In genomic region chr10:61933857-61934559, GRCh38 we compare ENCODE assay signal across 14 cellular contexts. TPM values are rescaled to one million over a fixed set of nuclear protein-coding genes. Genes with fewer than 3 reads are reported as not detected.
DNase-seq lines count a peak whose midpoint lies in the region; ATAC-seq and TF ChIP-seq lines count a peak whose summit lies in the region.
"Had no signal": no experiment of that assay in that cellular context is flagged by ENCODE, and none has a peak within 500 bp of the region (broad histone marks: within the 10 kb centered on the region; RNA-seq: fewer than 3 reads in every experiment).

No MANE protein-coding gene starts in this region.

- H3K27ac Mint-ChIP-seq in CD4-positive, alpha-beta memory T cell: peak overlapping the region; percentile 76 to 96 (median 87)
- peak overlapping the region; percentile 61 for H3K27ac Mint-ChIP-seq in central memory CD8-positive, alpha-beta T cell (ENCODE audit: low read depth)

- H3K4me3 Mint-ChIP-seq in CD4-positive, alpha-beta memory T cell: peak overlapping the region in 6 of 8 donors; percentile 39 to 71 (median 60)
- peak overlapping the region; percentile 14 for H3K4me3 Mint-ChIP-seq in central memory CD8-positive, alpha-beta T cell

- peaks cover 2% of the 10 kb centered on the region for H3K79me1 ChIP-seq in trophoblast cell (ENCODE audit: low read length)

- H3K18ac ChIP-seq in trophoblast cell (ENCODE audit: low read length): no peak overlapping the region

- H3K4ac ChIP-seq in trophoblast cell (ENCODE audit: low read depth, low read length): no peak overlapping the region

- no peaks in the 10 kb centered on the region for H3K27me3 Mint-ChIP-seq in CD4-positive, alpha-beta memory T cell
- no peaks in the 10 kb centered on the region for H3K27me3 Mint-ChIP-seq in central memory CD8-positive, alpha-beta T cell

- no TSS peak for BruUV-seq in Panc1 (replicated peaks; lab: Mats Ljungman, UMichigan)

- no peak overlapping the region for H3K9ac ChIP-seq in trophoblast cell (ENCODE audit: low read length)

- no peak overlapping the region for H3K4me2 ChIP-seq in trophoblast cell (ENCODE audit: low read length)

- no peaks in the 10 kb centered on the region for H3K36me3 ChIP-seq in CD4-positive, alpha-beta memory T cell (ENCODE audit: insufficient read depth, low read length)
- H3K36me3 ChIP-seq in Panc1 (ENCODE audit: control insufficient read depth, insufficient read depth, low read length) (no peaks in the 10 kb centered on the region), trophoblast cell (ENCODE audit: control insufficient read depth in 1 of 2, insufficient read depth in 2 of 2, low read length in 2 of 2) (peaks cover 0 to 2% of the 10 kb centered on the region in 2 experiments)

- no peaks in the 10 kb centered on the region for H3K9me3 ChIP-seq in CD4-positive, alpha-beta memory T cell (ENCODE audit: control insufficient read depth in 1 of 2, low read length in 2 of 2)
- H3K9me3 ChIP-seq in Panc1 (ENCODE audit: control insufficient read depth, insufficient read depth, low read depth, low read length): peaks cover 3% of the 10 kb centered on the region; the same call in 1 of the 2 replicates
- peaks cover 2% of the 10 kb centered on the region for H3K9me3 ChIP-seq in trophoblast cell (ENCODE audit: insufficient read depth, low read depth, low read length)

- H3K79me2 ChIP-seq in trophoblast cell (ENCODE audit: control insufficient read depth, insufficient read depth, low read length, poor library complexity): no peaks in the 10 kb centered on the region

- intact Hi-C loops in CD4-positive, alpha-beta memory T cell (cut with micrococcal nuclease): loop anchor here (1.0 kb wide), 1 partner anchor 8 kb away; no protein-coding TSS in a partner anchor
- intact Hi-C loops in Panc1 (cut with micrococcal nuclease; ENCODE audit: unreplicated experiment): no loop called here

- H2BK12ac ChIP-seq in trophoblast cell (ENCODE audit: low read length): no peak overlapping the region

- TF ChIP-seq CTCF in Panc1 (IDR thresholded peaks at IDR 0.05): no peak

- no peak overlapping the region for H3K4me3 ChIP-seq in CD4-positive, alpha-beta memory T cell (ENCODE audit: low read length in 2 of 2)
- H3K4me3 ChIP-seq in Panc1 (ENCODE audit: low read depth in 2 of 2, low read length in 2 of 2) (no peak overlapping the region), trophoblast cell (ENCODE audit: low read depth, low read length) (no peak overlapping the region)

- DNase-seq in CD4-positive, alpha-beta memory T cell: peak in 4 of 5 donors; percentile 15 to 43 (median 28)
- DNase-seq in Panc1 (ENCODE audit: low read depth, low spot score) (no peak), trophoblast cell (peak in 1 of 2 donors; percentile 23), 8988T (no peak), dedifferentiated amniotic fluid mesenchymal stem cell (ENCODE audit: extremely low spot score) (no peak), Ammon's horn (ENCODE audit: low spot score) (no peak)
- DNase-seq in central memory CD8-positive, alpha-beta T cell (ENCODE audit: low spot score in 2 of 2): no peak
- no peak for DNase-seq in activated CD4-positive, CD25-positive, alpha-beta regulatory T cell treated with anti-CD3 and anti-CD28 coated beads, Interleukin-2, amount 50 U/mL, for 72 hours
- DNase-seq: activated T-cell treated with anti-CD3 and anti-CD28 coated beads, Interleukin-2, amount 50 U/mL, for 48 hours; midbrain; NCI-H1694 treated with DMSO at 0.1 percent for 48 hours; NCI-H69; Right ventricle myocardium superior; stimulated activated CD4-positive, alpha-beta T cell treated with anti-CD3 and anti-CD28 coated beads, Interleukin-4, amount 100 ng/mL, for 4 hours had no signal

- no peak overlapping the region for H4K8ac ChIP-seq in trophoblast cell (ENCODE audit: low read depth, low read length)

- H2AK5ac ChIP-seq in trophoblast cell (ENCODE audit: low read length): no peak overlapping the region

- H3K9me3 Mint-ChIP-seq in CD4-positive, alpha-beta memory T cell: peaks cover 0 to 2% (median 0%) of the 10 kb centered on the region in 8 donors
- no peaks in the 10 kb centered on the region for H3K9me3 Mint-ChIP-seq in central memory CD8-positive, alpha-beta T cell

- no peak overlapping the region for H3K23ac ChIP-seq in trophoblast cell (ENCODE audit: low read length)

- peaks cover 55 to 77% (median 61%) of the 10 kb centered on the region in 4 donors for H3K4me1 Mint-ChIP-seq in CD4-positive, alpha-beta memory T cell
- H3K4me1 Mint-ChIP-seq in central memory CD8-positive, alpha-beta T cell: peaks cover 54% of the 10 kb centered on the region

- in situ Hi-C loops in Panc1 (cut with HindIII; ENCODE audit: low pct_unique_long_range_greater_than_20kb, low sequenced_read_pairs): no loop called here

- H3K27ac ChIP-seq in CD4-positive, alpha-beta memory T cell (ENCODE audit: low read depth, low read length): peak overlapping the region; percentile 13
- peak overlapping the region; percentile 18 for H3K27ac ChIP-seq in Panc1 (ENCODE audit: low read length)
- peak overlapping the region; percentile 40 for H3K27ac ChIP-seq in trophoblast cell (ENCODE audit: low read depth, low read length)

- POLR2A ChIA-PET in CD4-positive, alpha-beta memory T cell (lab: Charles Lee; ENCODE audit: partially characterized antibody): interaction anchor here (0.7 to 5.3 kb wide), 13 partner anchors 9 to 148 kb away, joined by 3 to 69 read pairs (median 4); partner anchors contain the start of gene ARID5B
- POLR2A ChIA-PET in Panc1 (lab: Charles Lee): interaction anchor here (0.6 kb wide), 1 partner anchor 35 kb away, joined by 3 read pairs; no protein-coding TSS in a partner anchor

- no peaks in the 10 kb centered on the region for H3K27me3 ChIP-seq in CD4-positive, alpha-beta memory T cell (ENCODE audit: insufficient read depth, low read length)
- H3K27me3 ChIP-seq in Panc1 (ENCODE audit: control insufficient read depth, insufficient read depth, low read length) (no peaks in the 10 kb centered on the region), trophoblast cell (ENCODE audit: insufficient read depth, low read length) (no peaks in the 10 kb centered on the region)

- no peak overlapping the region for H3K14ac ChIP-seq in trophoblast cell (ENCODE audit: low read length)

- no peak overlapping the region for H4K91ac ChIP-seq in trophoblast cell (ENCODE audit: low read depth, low read length)

- H3K36me3 Mint-ChIP-seq in CD4-positive, alpha-beta memory T cell: peaks cover 22 to 28% of the 10 kb centered on the region in 2 donors
- peaks cover 6% of the 10 kb centered on the region for H3K36me3 Mint-ChIP-seq in central memory CD8-positive, alpha-beta T cell (ENCODE audit: insufficient read depth)

- CTCF ChIA-PET in CD4-positive, alpha-beta memory T cell (lab: Charles Lee; ENCODE audit: partially characterized antibody): interaction anchor here (0.7 to 2.0 kb wide), 13 partner anchors 8 to 1669 kb away, joined by 3 to 8 read pairs (median 3); no protein-coding TSS in a partner anchor
- CTCF ChIA-PET in Panc1 (lab: Charles Lee): no interaction called here

- no peak overlapping the region for H2AFZ ChIP-seq in trophoblast cell (ENCODE audit: insufficient read depth, low read length, poor library complexity)

- no peak overlapping the region for H2BK5ac ChIP-seq in trophoblast cell (ENCODE audit: low read depth, low read length, poor library complexity)

- no peak overlapping the region for H4K12ac ChIP-seq in trophoblast cell (ENCODE audit: low read depth, low read length)

- ATAC-seq in Panc1: no peak
- ATAC-seq in central memory CD8-positive, alpha-beta T cell (replicated peaks; ENCODE audit: extremely low read depth, poor library complexity, severe bottlenecking): peak; percentile 46

- peaks cover 53% of the 10 kb centered on the region for H3K4me1 ChIP-seq in CD4-positive, alpha-beta memory T cell (ENCODE audit: insufficient read depth, low read length)
- H3K4me1 ChIP-seq in Panc1 (ENCODE audit: control insufficient read depth, insufficient read depth, low read length) (peaks cover 49% of the 10 kb centered on the region), trophoblast cell (ENCODE audit: control insufficient read depth in 1 of 2, insufficient read depth in 2 of 2, low read length in 2 of 2) (peaks cover 2% of the 10 kb centered on the region in 2 experiments)

- no CpG with 5 or more reads among the region's 3 CpGs for WGBS in trophoblast cell (ENCODE audit: extremely low coverage, insufficient coverage, insufficient read length)

- no peak overlapping the region for H2BK120ac ChIP-seq in trophoblast cell (ENCODE audit: insufficient read depth, low read length, poor library complexity)

RNA-seq across cellular contexts. Expression of gene ARID5B, which starts 32.5 kb away (rescaled TPM):
- total RNA-seq in CD4-positive, alpha-beta memory T cell: 10 to 100 TPM; 41.9 TPM
- 10 to 100 TPM; 30.9 to 49.6 TPM for polyA plus RNA-seq in CD4-positive, alpha-beta memory T cell
- total RNA-seq in Panc1 (2021; ENCODE audit: unreplicated experiment): 22.7 TPM
- polyA plus RNA-seq in Panc1 (2012; ENCODE audit: insufficient read length): 7.6 TPM
- polyA plus RNA-seq in trophoblast cell (2013): 33.3 and 34.0 TPM in 2 replicates

Comparison
In these comparisons a context has a peak if more than half of its experiments do, and no peak if none do; other contexts are left out.
1. DNase-seq: peak in CD4-positive, alpha-beta memory T cell (4 of 5); none in Panc1 (single experiment), central memory CD8-positive, alpha-beta T cell (0 of 2), 8988T (single experiment), dedifferentiated amniotic fluid mesenchymal stem cell (single experiment), activated CD4-positive, CD25-positive, alpha-beta regulatory T cell treated with anti-CD3 and anti-CD28 coated beads, Interleukin-2, amount 50 U/mL, for 72 hours (single experiment) and Ammon's horn (single experiment).
2. Peak in every context shown above with its lines, with median percentiles within 50 percentile points of each other: H3K27ac ChIP-seq.